1 cellular context compared by ENCODE assay signal in the genomic region with DNA sequence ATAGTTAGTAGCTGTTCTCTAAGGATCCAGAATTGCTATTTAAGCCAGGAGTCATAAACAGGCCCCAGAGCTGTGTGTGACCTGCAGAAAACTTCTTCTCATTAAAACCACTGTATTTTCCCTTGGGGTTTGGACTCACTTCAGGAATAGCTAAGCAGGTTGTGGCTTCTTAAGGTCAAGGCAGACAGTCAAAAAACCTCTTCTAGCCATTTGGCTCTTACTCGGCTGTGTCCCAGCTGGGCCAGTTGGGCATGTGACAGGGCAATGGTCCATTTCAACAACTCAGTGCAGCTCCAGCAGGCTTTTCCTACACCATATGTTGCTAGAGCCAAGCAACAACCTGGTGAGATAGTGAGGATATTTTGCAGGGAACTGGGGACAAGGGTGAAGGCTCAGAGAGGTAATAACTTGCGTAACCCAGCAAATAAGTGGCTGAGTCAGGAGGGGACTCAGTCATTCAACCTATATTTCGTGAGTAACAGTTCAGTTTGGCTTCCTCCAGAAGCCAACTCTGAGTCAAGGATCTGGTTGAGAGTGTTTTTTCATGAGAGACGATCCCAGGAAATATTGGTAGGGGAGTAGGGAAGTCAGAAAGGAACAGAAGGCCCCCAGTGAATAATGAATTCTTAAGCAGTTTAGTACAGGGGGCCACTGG.
TF ChIP-seq lines count a peak whose summit lies in the region.

No MANE protein-coding gene starts in this region.

TF ChIP-seq in GM23338, 12 proteins besides CTCF, POLR2A, EP300 and RAD21 (continued from another document):
- TF ChIP-seq ZNF462 (CRISPR knock-in tag; IDR thresholded peaks at IDR 0.05) = no peak
- no peak for TF ChIP-seq CREB1 (CRISPR knock-in tag; IDR thresholded peaks at IDR 0.05; ENCODE audit: low read depth)
- TF ChIP-seq, protein P1, sequence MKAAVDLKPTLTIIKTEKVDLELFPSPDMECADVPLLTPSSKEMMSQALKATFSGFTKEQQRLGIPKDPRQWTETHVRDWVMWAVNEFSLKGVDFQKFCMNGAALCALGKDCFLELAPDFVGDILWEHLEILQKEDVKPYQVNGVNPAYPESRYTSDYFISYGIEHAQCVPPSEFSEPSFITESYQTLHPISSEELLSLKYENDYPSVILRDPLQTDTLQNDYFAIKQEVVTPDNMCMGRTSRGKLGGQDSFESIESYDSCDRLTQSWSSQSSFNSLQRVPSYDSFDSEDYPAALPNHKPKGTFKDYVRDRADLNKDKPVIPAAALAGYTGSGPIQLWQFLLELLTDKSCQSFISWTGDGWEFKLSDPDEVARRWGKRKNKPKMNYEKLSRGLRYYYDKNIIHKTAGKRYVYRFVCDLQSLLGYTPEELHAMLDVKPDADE (IDR thresholded peaks at IDR 0.05) = no peak
- TF ChIP-seq NANOG (IDR thresholded peaks at IDR 0.05; ENCODE audit: borderline replicate concordance) = no peak
- TF ChIP-seq EZH2 (IDR thresholded peaks at IDR 0.05; ENCODE audit: low read depth, unreplicated experiment) = no peak
- no peak for TF ChIP-seq STAT1 (IDR thresholded peaks at IDR 0.05; ENCODE audit: unreplicated experiment)
- no peak for TF ChIP-seq EZH2phosphoT487 (IDR thresholded peaks at IDR 0.05; ENCODE audit: unreplicated experiment)
- no peak for TF ChIP-seq JUNB (IDR thresholded peaks at IDR 0.05; ENCODE audit: unreplicated experiment)
